ENCODE assay signal across 1 cellular context in genomic region chr22:18067548-18068341, GRCh38.
TF ChIP-seq lines count a peak whose summit lies in the region.

No MANE protein-coding gene starts in this region.

TF ChIP-seq in GM23338, 12 proteins besides CTCF, POLR2A, EP300 and RAD21 (continued from another document):
- TF ChIP-seq REST (IDR thresholded peaks at IDR 0.05; ENCODE audit: unreplicated experiment) (no peak), CREB1 (CRISPR knock-in tag; IDR thresholded peaks at IDR 0.05; ENCODE audit: low read depth) (no peak), POLR2AphosphoS5 (IDR thresholded peaks at IDR 0.05; ENCODE audit: low read depth) (no peak), ZNF331 (CRISPR knock-in tag; IDR thresholded peaks at IDR 0.05; ENCODE audit: low read depth) (no peak), ZNF114 (CRISPR knock-in tag; IDR thresholded peaks at IDR 0.05) (no peak), NANOG (IDR thresholded peaks at IDR 0.05; ENCODE audit: borderline replicate concordance) (no peak), ETS1 (IDR thresholded peaks at IDR 0.05) (no peak), STAT1 (IDR thresholded peaks at IDR 0.05; ENCODE audit: unreplicated experiment) (no peak), JUNB (IDR thresholded peaks at IDR 0.05; ENCODE audit: unreplicated experiment) (no peak), EZH2 (IDR thresholded peaks at IDR 0.05; ENCODE audit: low read depth, unreplicated experiment) (no peak), ZNF462 (CRISPR knock-in tag; IDR thresholded peaks at IDR 0.05) (no peak)
TF ChIP-seq in GM23338: peak in this region for 0.
